In genomic region chr17:76397687-76398522, GRCh38 we compare ENCODE assay signal across 1 cellular context.
TF ChIP-seq lines count a peak whose summit lies in the region.

No MANE protein-coding gene starts in this region.

TF ChIP-seq in IMR-90, 13 proteins besides CTCF, POLR2A, EP300 and RAD21:
- TF ChIP-seq ELK1 (IDR thresholded peaks at IDR 0.05; ENCODE audit: borderline replicate concordance, low read depth, low read length): no peak
- TF ChIP-seq SMC3 (IDR thresholded peaks at IDR 0.05; ENCODE audit: low read depth, low read length): peak; percentile 99
